ENCODE assay signal across 26 cellular contexts in the genomic region with DNA sequence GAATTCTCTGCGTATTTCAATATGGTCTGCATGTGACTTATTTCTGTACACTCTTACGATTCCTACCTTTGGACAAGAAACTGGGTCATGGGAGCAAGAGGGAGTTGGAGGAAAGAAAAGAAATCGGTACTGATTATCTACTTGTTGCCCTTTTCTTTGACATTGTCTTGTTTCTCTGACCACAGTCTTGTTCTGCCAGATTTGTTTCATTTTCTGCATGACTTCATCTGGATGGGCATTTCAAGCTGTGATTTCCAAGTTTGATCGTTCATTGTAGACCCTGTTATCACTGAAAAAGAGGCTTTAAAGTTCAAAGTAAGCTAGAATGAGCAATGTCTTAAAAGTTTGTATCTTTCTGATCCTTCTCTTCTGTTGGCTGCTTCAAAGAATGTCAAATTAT.
DNase-seq lines count a peak whose midpoint lies in the region; ATAC-seq, FAIRE-seq and TF ChIP-seq lines count a peak whose summit lies in the region.
"Had no signal": no experiment of that assay in that cellular context is flagged by ENCODE, and none has a peak within 500 bp of the region (broad histone marks: within the 10 kb centered on the region; RNA-seq: fewer than 3 reads in every experiment).

No MANE protein-coding gene starts in this region.

- H3K4me3 Mint-ChIP-seq in endodermal cell, result no peak overlapping the region
- H3K4me3 Mint-ChIP-seq: CD4-positive, alpha-beta memory T cell; IgD-negative memory B cell had no signal

- no peak overlapping the region for H2BK12ac ChIP-seq in trophoblast cell (ENCODE audit: low read length)

- peaks cover 17% of the 10 kb centered on the region for H3K9me3 Mint-ChIP-seq in endodermal cell

- H3K9ac ChIP-seq in endodermal cell (ENCODE audit: extremely low read depth, low read length, poor library complexity, severe bottlenecking), result no peak overlapping the region
- H3K9ac ChIP-seq in trophoblast cell (ENCODE audit: low read length), result no peak overlapping the region
- H3K9ac ChIP-seq in HepG2 (ENCODE audit: insufficient read depth, low read depth, low read length), result no peak overlapping the region
- H3K9ac ChIP-seq: KMS-11 had no signal

- TF ChIP-seq POLR2A in HepG2 (IDR thresholded peaks at IDR 0.05; ENCODE audit: insufficient read depth in 1 of 2, low read depth in 2 of 2, low read length in 2 of 2), result no peak

- 93 to 95% methylated on average over 2 to 4 of the region's 4 CpGs for WGBS in endodermal cell (ENCODE audit: insufficient coverage in 1 of 2, insufficient read length in 1 of 2), 2 experiments
- whole genome bisulfite sequencing in trophoblast cell (ENCODE audit: extremely low coverage, insufficient coverage, insufficient read length), result no CpG with 5 or more reads among the region's 4 CpGs
- 91% methylated on average over 4 of the region's 4 CpGs for WGBS in HepG2 (ENCODE audit: low lambda C conversion rate)

- no peak overlapping the region for H4K91ac ChIP-seq in trophoblast cell (ENCODE audit: low read depth, low read length)

- in situ Hi-C loops in HepG2 (cut with HindIII; ENCODE audit: extremely low pct_ligation_motif_present, low pct_unique_long_range_greater_than_20kb), result no loop called here

- TF ChIP-seq EP300 in HepG2 (IDR thresholded peaks at IDR 0.05; ENCODE audit: low read depth in 2 of 2, low read length in 2 of 2) (no peak), HepG2 (CRISPR knock-in tag; IDR thresholded peaks at IDR 0.05; ENCODE audit: borderline replicate concordance) (no peak)

- H2AFZ ChIP-seq in trophoblast cell (ENCODE audit: insufficient read depth, low read length, poor library complexity) (no peak overlapping the region), HepG2 (ENCODE audit: low read length) (no peak overlapping the region)

- no TSS peak for BruUV-seq in HepG2 (replicated peaks; lab: Mats Ljungman, UMichigan)

- DNase-seq in RPMI7951 (ENCODE audit: low read depth), result peak; percentile 6
- DNase-seq in endodermal cell, result no peak
- peak; percentile 7 to 70 for DNase-seq in trophoblast cell
- no peak for DNase-seq in anterior cingulate cortex (lab: John Stamatoyannopoulos, UW)
- DNase-seq in HepG2 (ENCODE audit: low spot score), result no peak
- no peak for DNase-seq in hypothalamus (lab: John Stamatoyannopoulos, UW)
- DNase-seq: C1 segment of cervical spinal cord; CD4-positive, alpha-beta memory T cell; COR-L47; DMS53; EL; GDM1; NCI-H1092 treated with DMSO at 0.1 percent for 48 hours; NCI-H1436; NCI-H187 treated with DMSO at 0.1 percent for 48 hours; NCI-H2171 treated with DMSO at 0.1 percent for 48 hours; NCI-H524 treated with DMSO at 0.1 percent for 48 hours; NCI-H774; SJCRH30 had no signal

- H3K4me1 ChIP-seq in endodermal cell (ENCODE audit: control insufficient read depth, insufficient read depth, low read length) (no peaks in the 10 kb centered on the region), trophoblast cell (ENCODE audit: control insufficient read depth in 1 of 2, insufficient read depth in 2 of 2, low read length in 2 of 2) (peaks cover 0 to 2% of the 10 kb centered on the region in 2 experiments), HepG2 (ENCODE audit: insufficient read depth, low read length) (no peaks in the 10 kb centered on the region)

- no peak overlapping the region for H3K14ac ChIP-seq in trophoblast cell (ENCODE audit: low read length)

- H3K4me3 ChIP-seq in endodermal cell (ENCODE audit: low read length) (no peak overlapping the region), trophoblast cell (ENCODE audit: low read depth, low read length) (no peak overlapping the region), HepG2 (replicated peaks in 1 of 3; ENCODE audit: insufficient read depth in 1 of 3, low read depth in 2 of 3, low read length in 3 of 3) (no peak overlapping the region)
- H3K4me3 ChIP-seq: SJCRH30 had no signal

- no peak overlapping the region for H3K23ac ChIP-seq in trophoblast cell (ENCODE audit: low read length)

- no peak for FAIRE-seq in HepG2 (lab: Jason Lieb, UNC)
- FAIRE-seq: GM12891, RCC 7860 had no signal

- no peaks in the 10 kb centered on the region for H3K79me2 ChIP-seq in trophoblast cell (ENCODE audit: control insufficient read depth, insufficient read depth, low read length, poor library complexity)
- H3K79me2 ChIP-seq in HepG2 (ENCODE audit: insufficient read depth, low read length), result no peaks in the 10 kb centered on the region

- H3K27ac Mint-ChIP-seq in endodermal cell, result no peak overlapping the region
- H3K27ac Mint-ChIP-seq: CD4-positive, alpha-beta memory T cell; IgD-negative memory B cell had no signal

- H3K79me1 ChIP-seq in trophoblast cell (ENCODE audit: low read length), result no peaks in the 10 kb centered on the region

- H3K27ac ChIP-seq in endodermal cell (ENCODE audit: low read depth, low read length) (peak overlapping the region; percentile 68), trophoblast cell (ENCODE audit: low read depth, low read length) (no peak overlapping the region), HepG2 (ENCODE audit: extremely low read length, insufficient read depth, low read length) (no peak overlapping the region)
- H3K27ac ChIP-seq: KMS-11, SJCRH30 had no signal

- intact Hi-C loops in HepG2 (cut with micrococcal nuclease; ENCODE audit: unreplicated experiment), result no loop called here

- H4K12ac ChIP-seq in trophoblast cell (ENCODE audit: low read depth, low read length), result no peak overlapping the region

- no peak overlapping the region for H3K18ac ChIP-seq in trophoblast cell (ENCODE audit: low read length)

- TF ChIP-seq RAD21 in HepG2 (CRISPR knock-in tag; IDR thresholded peaks at IDR 0.05), result no peak

- H4K8ac ChIP-seq in trophoblast cell (ENCODE audit: low read depth, low read length), result no peak overlapping the region

- no peaks in the 10 kb centered on the region for H4K20me1 ChIP-seq in HepG2 (ENCODE audit: insufficient read depth, low read length)

- H3K36me3 Mint-ChIP-seq in endodermal cell (ENCODE audit: low read depth), result peaks cover 16% of the 10 kb centered on the region
- H3K36me3 Mint-ChIP-seq: CD4-positive, alpha-beta memory T cell; IgD-negative memory B cell had no signal

- no peak overlapping the region for H3K4ac ChIP-seq in trophoblast cell (ENCODE audit: low read depth, low read length)

- POLR2A ChIA-PET in HepG2 (lab: Yijun Ruan, JAX), result no interaction called here

- H2BK120ac ChIP-seq in trophoblast cell (ENCODE audit: insufficient read depth, low read length, poor library complexity), result no peak overlapping the region

- no peaks in the 10 kb centered on the region for H3K27me3 ChIP-seq in endodermal cell (ENCODE audit: control insufficient read depth, insufficient read depth, low read length, poor library complexity, severe bottlenecking)
- no peaks in the 10 kb centered on the region for H3K27me3 ChIP-seq in trophoblast cell (ENCODE audit: insufficient read depth, low read length)
- no peaks in the 10 kb centered on the region for H3K27me3 ChIP-seq in HepG2 (ENCODE audit: control insufficient read depth in 1 of 2, insufficient read depth in 2 of 2, low read length in 2 of 2)
- H3K27me3 ChIP-seq: SJCRH30 had no signal

- H3K9me3 ChIP-seq in endodermal cell (ENCODE audit: control insufficient read depth, low read length) (peaks cover 27% of the 10 kb centered on the region), trophoblast cell (ENCODE audit: insufficient read depth, low read depth, low read length) (peaks cover 5% of the 10 kb centered on the region), HepG2 (ENCODE audit: low read length) (peaks cover 8% of the 10 kb centered on the region)
- H3K9me3 ChIP-seq: SJCRH30 had no signal

- no peak overlapping the region for H2BK5ac ChIP-seq in trophoblast cell (ENCODE audit: low read depth, low read length, poor library complexity)

- no peak overlapping the region for H3K4me2 ChIP-seq in trophoblast cell (ENCODE audit: low read length)
- H3K4me2 ChIP-seq in HepG2 (ENCODE audit: low read depth, low read length), result no peak overlapping the region
- H3K4me2 ChIP-seq: KMS-11 had no signal

- CTCF ChIA-PET in HepG2 (lab: Yijun Ruan, JAX; ENCODE audit: low intra/inter-chr PET ratio, low total read pairs), result no interaction called here

- TF ChIP-seq CTCF in endodermal cell (conservative IDR thresholded peaks at IDR 0.05), result no peak
- no peak for TF ChIP-seq CTCF in HepG2 (CRISPR knock-in tag; IDR thresholded peaks at IDR 0.05)

- ATAC-seq in HG03520 (IDR thresholded peaks at IDR 0.05; ENCODE audit: unreplicated experiment) (no peak), HepG2 (no peak)
- ATAC-seq: HCT116, SK-N-SH treated with all-trans-retinoic acid at 6 μM for 48 hours had no signal

- no peaks in the 10 kb centered on the region for H3K4me1 Mint-ChIP-seq in endodermal cell
- H3K4me1 Mint-ChIP-seq: CD4-positive, alpha-beta memory T cell; IgD-negative memory B cell had no signal

- peaks cover 14% of the 10 kb centered on the region for H3K36me3 ChIP-seq in endodermal cell (ENCODE audit: control insufficient read depth, insufficient read depth, low read length)
- H3K36me3 ChIP-seq in trophoblast cell (ENCODE audit: control insufficient read depth in 1 of 2, insufficient read depth in 2 of 2, low read length in 2 of 2), result peaks cover 3 to 5% of the 10 kb centered on the region in 2 experiments
- H3K36me3 ChIP-seq in HepG2 (replicated peaks in 1 of 2; ENCODE audit: control insufficient read depth in 1 of 2, insufficient read depth in 2 of 2, low read length in 2 of 2), result peaks cover 0 to 6% of the 10 kb centered on the region in 2 experiments; a peak in 2 of 5 replicates
- H3K36me3 ChIP-seq: SJCRH30 had no signal

- H3K27me3 Mint-ChIP-seq in endodermal cell (ENCODE audit: insufficient read depth), result no peaks in the 10 kb centered on the region
- H3K27me3 Mint-ChIP-seq: CD4-positive, alpha-beta memory T cell; IgD-negative memory B cell had no signal

- no peak overlapping the region for H2AK5ac ChIP-seq in trophoblast cell (ENCODE audit: low read length)

TF ChIP-seq in HepG2, 621 proteins besides CTCF, POLR2A, EP300 and RAD21 (continues in another document):
- TF ChIP-seq, protein P1, sequence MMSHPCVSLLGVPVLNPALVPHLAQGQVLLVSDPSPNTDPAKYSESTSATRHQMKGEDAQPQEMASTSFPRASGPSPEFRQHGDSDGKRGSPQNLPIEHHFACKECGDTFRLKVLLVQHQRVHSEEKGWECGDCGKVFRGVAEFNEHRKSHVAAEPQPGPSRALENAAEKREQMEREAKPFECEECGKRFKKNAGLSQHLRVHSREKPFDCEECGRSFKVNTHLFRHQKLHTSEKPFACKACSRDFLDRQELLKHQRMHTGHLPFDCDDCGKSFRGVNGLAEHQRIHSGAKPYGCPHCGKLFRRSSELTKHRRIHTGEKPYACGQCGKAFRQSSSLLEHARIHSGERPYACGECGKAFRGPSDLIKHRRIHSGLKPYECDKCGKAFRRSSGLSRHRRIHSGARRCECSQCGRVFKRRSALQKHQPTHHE (CRISPR knock-in tag; IDR thresholded peaks at IDR 0.05; ENCODE audit: borderline replicate concordance), result no peak
- TF ChIP-seq SIN3B (IDR thresholded peaks at IDR 0.05; ENCODE audit: low read length), result no peak
- TF ChIP-seq ZNF75D (CRISPR knock-in tag; IDR thresholded peaks at IDR 0.05; ENCODE audit: borderline replicate concordance), result no peak
- no peak for TF ChIP-seq SIX1 (CRISPR knock-in tag; IDR thresholded peaks at IDR 0.05; ENCODE audit: borderline replicate concordance)

Comparison
In these comparisons a context has a peak if more than half of its experiments do, and no peak if none do; other contexts are left out.
1. DNase-seq: peak in RPMI7951 (single experiment) and trophoblast cell (2 of 2); none in endodermal cell (single experiment), anterior cingulate cortex (0 of 58), HepG2 (single experiment) and hypothalamus (0 of 51).